In the genomic region with DNA sequence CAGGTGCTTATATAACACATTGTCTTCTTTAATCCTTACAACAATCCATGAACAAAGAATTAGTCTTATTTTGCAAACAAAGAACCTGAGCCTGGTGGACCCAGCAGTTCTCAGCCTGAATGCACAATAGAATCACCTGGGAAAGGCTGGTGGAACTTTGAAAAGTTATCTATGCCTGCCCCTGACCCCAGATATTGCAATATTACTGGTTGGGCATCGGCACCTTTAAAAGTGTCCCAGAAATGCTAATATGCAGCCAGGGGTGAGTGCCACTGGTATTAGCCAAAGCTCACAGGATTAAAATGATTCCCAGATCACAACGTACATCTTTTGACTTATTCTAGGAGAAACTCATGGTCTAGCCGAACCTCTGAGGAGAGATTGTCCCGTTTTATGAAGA, we compare ENCODE assay signal across 23 cellular contexts.
"Had no signal": no experiment of that assay in that cellular context is flagged by ENCODE, and none has a peak within 500 bp of the region (broad histone marks: within the 10 kb centered on the region; RNA-seq: fewer than 3 reads in every experiment).

No MANE protein-coding gene starts in this region.

- H3K9me3 ChIP-seq: esophagus squamous epithelium, thyroid gland had no signal

- H3K36me3 ChIP-seq: esophagus squamous epithelium, thyroid gland had no signal

- H3K4me3 ChIP-seq: esophagus squamous epithelium, smooth muscle cell, thyroid gland had no signal

- H3K27ac ChIP-seq: esophagus squamous epithelium, thyroid gland had no signal

- ATAC-seq: effector memory CD8-positive, alpha-beta T cell; naive thymus-derived CD8-positive, alpha-beta T cell; sciatic nerve; stimulated activated naive CD8-positive, alpha-beta T cell treated with anti-CD3 and anti-CD28 coated beads, Interleukin-15, amount 100 ng/mL, for 72 hours had no signal

- H3K27me3 ChIP-seq: esophagus squamous epithelium, thyroid gland had no signal

- DNase-seq: cerebellar nuclear complex; cortex of kidney; effector memory CD8-positive, alpha-beta T cell; erythroblast; esophagus squamous epithelium; foreskin melanocyte; glutamatergic neuron; mesendoderm; midbrain; naive thymus-derived CD8-positive, alpha-beta T cell; nephron progenitor cell; nucleus accumbens; posterior cingulate gyrus; retina; stimulated activated CD4-positive, alpha-beta T cell treated with anti-CD3 and anti-CD28 coated beads, Interleukin-12 subunit alpha, Interleukin-12 subunit beta, amount 100 ng/mL, for 4 hours; stimulated activated CD4-positive, alpha-beta T cell treated with anti-CD3 and anti-CD28 coated beads, Interleukin-1b, Interleukin-23, amount 100 ng/mL, for 48 hours; stimulated activated CD4-positive, alpha-beta T cell treated with anti-CD3 and anti-CD28 coated beads, Interleukin-4, amount 100 ng/mL, for 1 hour; stimulated activated CD8-positive, alpha-beta memory T cell treated with anti-CD3 and anti-CD28 coated beads, Interleukin-4, amount 100 ng/mL, for 48 hours; stimulated activated naive CD4-positive, alpha-beta T cell; stimulated activated naive CD8-positive, alpha-beta T cell treated with anti-CD3 and anti-CD28 coated beads, Interleukin-15, amount 100 ng/mL, for 72 hours; thyroid gland had no signal

- H3K4me2 ChIP-seq: smooth muscle cell had no signal
